23 cellular contexts compared by ENCODE assay signal in genomic region chr2:229679393-229680125, GRCh38. TPM values are rescaled to one million over a fixed set of nuclear protein-coding genes. Genes with fewer than 3 reads are reported as not detected.
DNase-seq lines count a peak whose midpoint lies in the region; ATAC-seq and TF ChIP-seq lines count a peak whose summit lies in the region.
"Had no signal": no experiment of that assay in that cellular context is flagged by ENCODE, and none has a peak within 500 bp of the region (broad histone marks: within the 10 kb centered on the region; RNA-seq: fewer than 3 reads in every experiment).

No MANE protein-coding gene starts in this region.

- H3K27ac Mint-ChIP-seq in activated CD4-positive, alpha-beta memory T cell treated with anti-CD3 and anti-CD28 coated beads for 36 hours: no peak overlapping the region
- no peak overlapping the region for H3K27ac Mint-ChIP-seq in natural killer cell
- no peak overlapping the region for H3K27ac Mint-ChIP-seq in chondrocyte (ENCODE audit: unreplicated experiment)

- H3K4me3 ChIP-seq in epithelial cell of esophagus (ENCODE audit: low read length) (no peak overlapping the region), neural cell (ENCODE audit: low read length) (peak overlapping the region; percentile 6)
- H3K4me3 ChIP-seq: K562, SJCRH30 had no signal

- no peak overlapping the region for H3K9ac ChIP-seq in neural cell (ENCODE audit: low read length)

- intact Hi-C loops in activated CD4-positive, alpha-beta memory T cell treated with anti-CD3 and anti-CD28 coated beads for 36 hours (cut with micrococcal nuclease): no loop called here
- intact Hi-C loops in natural killer cell (cut with micrococcal nuclease): no loop called here

- no peak for ATAC-seq in natural killer cell
- ATAC-seq: K562 had no signal

- peak overlapping the region; percentile 6 for H3K27ac ChIP-seq in neural cell (ENCODE audit: low read length)
- H3K27ac ChIP-seq: SJCRH30 had no signal

- H3K27me3 Mint-ChIP-seq in activated CD4-positive, alpha-beta memory T cell treated with anti-CD3 and anti-CD28 coated beads for 36 hours: peaks cover 34% of the 10 kb centered on the region
- peaks cover 30 to 49% of the 10 kb centered on the region in 2 donors for H3K27me3 Mint-ChIP-seq in natural killer cell (ENCODE audit: low read depth in 2 of 2)
- H3K27me3 Mint-ChIP-seq in chondrocyte (ENCODE audit: low read depth): peaks cover 9% of the 10 kb centered on the region

- no peaks in the 10 kb centered on the region for H3K36me3 Mint-ChIP-seq in activated CD4-positive, alpha-beta memory T cell treated with anti-CD3 and anti-CD28 coated beads for 36 hours
- H3K36me3 Mint-ChIP-seq in natural killer cell (no peaks in the 10 kb centered on the region), chondrocyte (ENCODE audit: low read depth) (no peaks in the 10 kb centered on the region)
- H3K36me3 Mint-ChIP-seq: CD4-positive, CD25-positive, alpha-beta regulatory T cell had no signal

- no peaks in the 10 kb centered on the region for H3K9me2 ChIP-seq in neural cell (ENCODE audit: insufficient read depth, low read length)

- H3K4me3 Mint-ChIP-seq in activated CD4-positive, alpha-beta memory T cell treated with anti-CD3 and anti-CD28 coated beads for 36 hours: no peak overlapping the region
- H3K4me3 Mint-ChIP-seq in natural killer cell (no peak overlapping the region), chondrocyte (ENCODE audit: unreplicated experiment) (no peak overlapping the region)
- H3K4me3 Mint-ChIP-seq: CD4-positive, CD25-positive, alpha-beta regulatory T cell had no signal

- peaks cover 39% of the 10 kb centered on the region for H3K79me2 ChIP-seq in neural cell (replicated peaks; ENCODE audit: insufficient read depth, low read length)

- H3K9me3 ChIP-seq in neural cell (ENCODE audit: low read length): no peaks in the 10 kb centered on the region
- H3K9me3 ChIP-seq: BE2C, Caco-2, SJCRH30 had no signal

- no peak for TF ChIP-seq CTCF in epithelial cell of esophagus (IDR thresholded peaks at IDR 0.05; ENCODE audit: insufficient read depth, low read depth, low read length, missing control alignments)
- TF ChIP-seq CTCF in neural cell (IDR thresholded peaks at IDR 0.05; ENCODE audit: poor library complexity, severe bottlenecking): no peak
- no peak for TF ChIP-seq CTCF in natural killer cell (IDR thresholded peaks at IDR 0.05)
- TF ChIP-seq CTCF in chondrocyte (IDR thresholded peaks at IDR 0.05): no peak

- no peaks in the 10 kb centered on the region for H3F3A ChIP-seq in neural cell (ENCODE audit: insufficient read depth, low read length, poor library complexity, severe bottlenecking)

- no peak for TF ChIP-seq RAD21 in neural cell (conservative IDR thresholded peaks at IDR 0.05)

- no peaks in the 10 kb centered on the region for H4K20me1 ChIP-seq in neural cell (ENCODE audit: insufficient read depth)

- DNase-seq in ELR (ENCODE audit: low read depth): peak; percentile 58
- peak; percentile 74 for DNase-seq in RPMI7951 (ENCODE audit: low read depth)
- peak; percentile 43 for DNase-seq in epithelial cell of esophagus (ENCODE audit: low read depth)
- DNase-seq in activated CD4-positive, alpha-beta memory T cell treated with anti-CD3 and anti-CD28 coated beads for 36 hours: no peak
- DNase-seq in natural killer cell: no peak
- no peak for DNase-seq in ACHN
- DNase-seq in chondrocyte (ENCODE audit: low spot score): no peak
- DNase-seq: BE2C; Caco-2; CD4-positive, CD25-positive, alpha-beta regulatory T cell; HCEC 1CT; MV-4-11; NCI-H1417; NCI-H187; NCI-H2107; NCI-H2227 treated with DMSO at 0.1 percent for 48 hours; NCI-H510A treated with DMSO at 0.1 percent for 48 hours; NCI-H82; OCI-M1; SJCRH30 had no signal

- POLR2A ChIA-PET in activated CD4-positive, alpha-beta memory T cell treated with anti-CD3 and anti-CD28 coated beads for 36 hours (lab: Charles Lee): no interaction called here

- no peak overlapping the region for H2AFZ ChIP-seq in neural cell (ENCODE audit: low read depth, low read length)

- H3K9me3 Mint-ChIP-seq in activated CD4-positive, alpha-beta memory T cell treated with anti-CD3 and anti-CD28 coated beads for 36 hours: no peaks in the 10 kb centered on the region
- no peaks in the 10 kb centered on the region for H3K9me3 Mint-ChIP-seq in natural killer cell
- no peaks in the 10 kb centered on the region for H3K9me3 Mint-ChIP-seq in chondrocyte (ENCODE audit: low read depth)

- TF ChIP-seq EP300 in neural cell (conservative IDR thresholded peaks at IDR 0.05; ENCODE audit: poor library complexity, severe bottlenecking): peak; percentile 96

- CTCF ChIA-PET in activated CD4-positive, alpha-beta memory T cell treated with anti-CD3 and anti-CD28 coated beads for 36 hours (lab: Charles Lee): no interaction called here

- in situ Hi-C loops in ACHN (cut with HindIII; ENCODE audit: low pct_ligation_motif_present, low pct_unique_long_range_greater_than_20kb, low sequenced_read_pairs): no loop called here

- peak overlapping the region; percentile 38 for H3K4me2 ChIP-seq in neural cell (ENCODE audit: low read length)

- no peaks in the 10 kb centered on the region for H3K27me3 ChIP-seq in neural cell (ENCODE audit: insufficient read depth, low read depth, low read length)
- H3K27me3 ChIP-seq: BE2C had no signal

- no peaks in the 10 kb centered on the region for H3K36me3 ChIP-seq in neural cell (ENCODE audit: insufficient read depth, low read length)
- H3K36me3 ChIP-seq: BE2C, SJCRH30 had no signal

- H3K4me1 Mint-ChIP-seq in activated CD4-positive, alpha-beta memory T cell treated with anti-CD3 and anti-CD28 coated beads for 36 hours (ENCODE audit: low read depth): no peaks in the 10 kb centered on the region
- H3K4me1 Mint-ChIP-seq in natural killer cell (no peaks in the 10 kb centered on the region), chondrocyte (ENCODE audit: low read depth) (no peaks in the 10 kb centered on the region)
- H3K4me1 Mint-ChIP-seq: CD4-positive, CD25-positive, alpha-beta regulatory T cell had no signal

TF ChIP-seq in neural cell, 6 proteins besides CTCF, POLR2A, EP300 and RAD21:
- TF ChIP-seq TAF1 (IDR thresholded peaks at IDR 0.05; ENCODE audit: low read depth) (no peak), EZH2 (IDR thresholded peaks at IDR 0.05; ENCODE audit: borderline replicate concordance, insufficient read depth, low read length, poor library complexity, severe bottlenecking) (no peak), POLR2AphosphoS5 (IDR thresholded peaks at IDR 0.05) (peak; percentile 83), MXI1 (conservative IDR thresholded peaks at IDR 0.05; ENCODE audit: poor library complexity, severe bottlenecking) (peak; percentile 29), REST (IDR thresholded peaks at IDR 0.05; ENCODE audit: borderline replicate concordance) (no peak), SMC3 (conservative IDR thresholded peaks at IDR 0.05; ENCODE audit: poor library complexity) (no peak)
TF ChIP-seq in neural cell: peak in this region for 2.

RNA-seq across cellular contexts. Expression of gene DNER, which starts 34.8 kb away (rescaled TPM):
- total RNA-seq in RPMI7951 (2014; rRNA removed; shearing (Covaris generic)): 109 and 126 TPM in 2 replicates
- polyA plus RNA-seq in neural cell: 307 and 310 TPM in 2 replicates
- 283 and 303 TPM in 2 replicates for polyA minus RNA-seq in neural cell
- total RNA-seq in activated CD4-positive, alpha-beta memory T cell treated with anti-CD3 and anti-CD28 coated beads for 36 hours: not detected
- total RNA-seq in natural killer cell (not detected), chondrocyte (not detected in 3 replicates)
- total RNA-seq: Caco-2; CD4-positive, CD25-positive, alpha-beta regulatory T cell; K562; T-helper 1 cell treated with Interleukin-12 subunit alpha and Interleukin-12 subunit beta and Interleukin-4 antibody, amounts not matched to agents 30 ng/mL and 1 ng/mL, for 36 hours had no signal
- polyA plus RNA-seq: K562 had no signal

Comparison
In these comparisons a context has a peak if more than half of its experiments do, and no peak if none do; other contexts are left out.
1. DNase-seq: peak in ELR (single experiment), RPMI7951 (single experiment) and epithelial cell of esophagus (single experiment); none in activated CD4-positive, alpha-beta memory T cell treated with anti-CD3 and anti-CD28 coated beads for 36 hours (single experiment), natural killer cell (single experiment), ACHN (single experiment) and chondrocyte (single experiment).
2. RNA of gene DNER, which starts 34.8 kb away (total RNA-seq): 109 to 126 TPM in RPMI7951; not detected in chondrocyte, not detected in activated CD4-positive, alpha-beta memory T cell treated with anti-CD3 and anti-CD28 coated beads for 36 hours and not detected in natural killer cell; every median in the first group is over 10 times any median in the second.